15 cellular contexts compared by ENCODE assay signal in genomic region chr14:89277229-89277628, GRCh38.
DNase-seq lines count a peak whose midpoint lies in the region; ATAC-seq lines count a peak whose summit lies in the region.
"Had no signal": no experiment of that assay in that cellular context is flagged by ENCODE, and none has a peak within 500 bp of the region (broad histone marks: within the 10 kb centered on the region; RNA-seq: fewer than 3 reads in every experiment).

No MANE protein-coding gene starts in this region.

- peaks cover 1 to 20% of the 10 kb centered on the region in 2 donors for H3K36me3 Mint-ChIP-seq in activated T-cell treated with anti-CD3 and anti-CD28 coated beads, Interleukin-2, amount 50 U/mL, for 72 hours (ENCODE audit: insufficient read depth in 2 of 2)
- peaks cover 83% of the 10 kb centered on the region for H3K36me3 Mint-ChIP-seq in activated T-helper 2 cell treated with anti-CD3 and anti-CD28 coated beads, Interferon-gamma antibody, Interleukin-2, Interleukin-4, amounts not matched to agents 10 μg/mL and 5 μg/mL and 100 μg/mL, durations not matched to agents 14 hours and 24 hours and 36 hours (ENCODE audit: low read depth)
- peaks cover 75% of the 10 kb centered on the region for H3K36me3 Mint-ChIP-seq in stimulated activated memory B cell treated with anti-CD40 and anti-IgM and Interleukin-4, amounts not matched to agents 10 μg/mL and 1 μg/mL and 100 μg/mL, for 72 hours

- ATAC-seq in activated T-cell treated with anti-CD3 and anti-CD28 coated beads, Interleukin-2, amount 50 U/mL, for 72 hours (replicated peaks in 1 of 2) = peak in 1 of 2 donors; percentile 3
- ATAC-seq in stimulated activated memory B cell treated with anti-CD40 and anti-IgM and Interleukin-4, amounts not matched to agents 10 μg/mL and 1 μg/mL and 100 μg/mL, for 72 hours = no peak
- ATAC-seq in HG02763 (IDR thresholded peaks at IDR 0.05; ENCODE audit: unreplicated experiment) = no peak

- peak in 1 of 2 donors; percentile 24 for DNase-seq in activated T-cell treated with anti-CD3 and anti-CD28 coated beads, Interleukin-2, amount 50 U/mL, for 72 hours
- DNase-seq in activated T-cell treated with anti-CD3 and anti-CD28 coated beads, Interleukin-2, amount 50 U/mL, for 1 hour = no peak
- DNase-seq in NCI-H345 (lab: John Stamatoyannopoulos, UW) (peak; percentile 97), retina (no peak), ACHN (no peak)
- DNase-seq in activated T-helper 2 cell treated with anti-CD3 and anti-CD28 coated beads, Interferon-gamma antibody, Interleukin-2, Interleukin-4, amounts not matched to agents 10 μg/mL and 5 μg/mL and 100 μg/mL, durations not matched to agents 14 hours and 24 hours and 36 hours (ENCODE audit: low spot score) = no peak
- DNase-seq: COR-L47; effector CD4-positive, alpha-beta T cell; GF-D8; left ventricle myocardium superior; NCI-H226; PC-9; spleen had no signal

- in situ Hi-C loops in ACHN (cut with HindIII; ENCODE audit: low pct_ligation_motif_present, low pct_unique_long_range_greater_than_20kb, low sequenced_read_pairs) = no loop called here

- H3K4me3 Mint-ChIP-seq in activated T-cell treated with anti-CD3 and anti-CD28 coated beads, Interleukin-2, amount 50 U/mL, for 72 hours = peak overlapping the region; percentile 63 to 86
- H3K4me3 Mint-ChIP-seq in activated T-helper 2 cell treated with anti-CD3 and anti-CD28 coated beads, Interferon-gamma antibody, Interleukin-2, Interleukin-4, amounts not matched to agents 10 μg/mL and 5 μg/mL and 100 μg/mL, durations not matched to agents 14 hours and 24 hours and 36 hours (ENCODE audit: low read depth) = peak overlapping the region; percentile 77
- no peak overlapping the region for H3K4me3 Mint-ChIP-seq in stimulated activated memory B cell treated with anti-CD40 and anti-IgM and Interleukin-4, amounts not matched to agents 10 μg/mL and 1 μg/mL and 100 μg/mL, for 72 hours

- no peaks in the 10 kb centered on the region for H3K27me3 Mint-ChIP-seq in activated T-cell treated with anti-CD3 and anti-CD28 coated beads, Interleukin-2, amount 50 U/mL, for 72 hours (ENCODE audit: low read depth)
- H3K27me3 Mint-ChIP-seq in activated T-helper 2 cell treated with anti-CD3 and anti-CD28 coated beads, Interferon-gamma antibody, Interleukin-2, Interleukin-4, amounts not matched to agents 10 μg/mL and 5 μg/mL and 100 μg/mL, durations not matched to agents 14 hours and 24 hours and 36 hours (ENCODE audit: low read depth) = no peaks in the 10 kb centered on the region
- H3K27me3 Mint-ChIP-seq in stimulated activated memory B cell treated with anti-CD40 and anti-IgM and Interleukin-4, amounts not matched to agents 10 μg/mL and 1 μg/mL and 100 μg/mL, for 72 hours = no peaks in the 10 kb centered on the region

- intact Hi-C loops in activated T-helper 2 cell treated with anti-CD3 and anti-CD28 coated beads, Interferon-gamma antibody, Interleukin-2, Interleukin-4, amounts not matched to agents 10 μg/mL and 5 μg/mL and 100 μg/mL, durations not matched to agents 14 hours and 24 hours and 36 hours (cut with micrococcal nuclease) = loop anchor here (2.0 to 10.0 kb wide), 7 partner anchors 28 to 474 kb away; no protein-coding TSS in a partner anchor

- peak overlapping the region; percentile 94 for H3K27ac Mint-ChIP-seq in activated T-cell treated with anti-CD3 and anti-CD28 coated beads, Interleukin-2, amount 50 U/mL, for 72 hours
- peak overlapping the region; percentile 99 for H3K27ac Mint-ChIP-seq in activated T-helper 2 cell treated with anti-CD3 and anti-CD28 coated beads, Interferon-gamma antibody, Interleukin-2, Interleukin-4, amounts not matched to agents 10 μg/mL and 5 μg/mL and 100 μg/mL, durations not matched to agents 14 hours and 24 hours and 36 hours
- peak overlapping the region; percentile 90 for H3K27ac Mint-ChIP-seq in stimulated activated memory B cell treated with anti-CD40 and anti-IgM and Interleukin-4, amounts not matched to agents 10 μg/mL and 1 μg/mL and 100 μg/mL, for 72 hours

- peaks cover 0 to 2% of the 10 kb centered on the region in 2 donors for H3K9me3 Mint-ChIP-seq in activated T-cell treated with anti-CD3 and anti-CD28 coated beads, Interleukin-2, amount 50 U/mL, for 72 hours
- no peaks in the 10 kb centered on the region for H3K9me3 Mint-ChIP-seq in activated T-helper 2 cell treated with anti-CD3 and anti-CD28 coated beads, Interferon-gamma antibody, Interleukin-2, Interleukin-4, amounts not matched to agents 10 μg/mL and 5 μg/mL and 100 μg/mL, durations not matched to agents 14 hours and 24 hours and 36 hours
- H3K9me3 Mint-ChIP-seq in stimulated activated memory B cell treated with anti-CD40 and anti-IgM and Interleukin-4, amounts not matched to agents 10 μg/mL and 1 μg/mL and 100 μg/mL, for 72 hours = peaks cover 4% of the 10 kb centered on the region

- H3K4me1 Mint-ChIP-seq in activated T-cell treated with anti-CD3 and anti-CD28 coated beads, Interleukin-2, amount 50 U/mL, for 72 hours (ENCODE audit: low read depth) = peaks cover 94% of the 10 kb centered on the region
- peaks cover 87% of the 10 kb centered on the region for H3K4me1 Mint-ChIP-seq in activated T-helper 2 cell treated with anti-CD3 and anti-CD28 coated beads, Interferon-gamma antibody, Interleukin-2, Interleukin-4, amounts not matched to agents 10 μg/mL and 5 μg/mL and 100 μg/mL, durations not matched to agents 14 hours and 24 hours and 36 hours (ENCODE audit: low read depth)
- H3K4me1 Mint-ChIP-seq in stimulated activated memory B cell treated with anti-CD40 and anti-IgM and Interleukin-4, amounts not matched to agents 10 μg/mL and 1 μg/mL and 100 μg/mL, for 72 hours = peaks cover 77% of the 10 kb centered on the region
